8 cellular contexts compared by ENCODE assay signal in genomic region chr16:89484923-89485679, GRCh38. TPM values are rescaled to one million over a fixed set of nuclear protein-coding genes. Genes with fewer than 3 reads are reported as not detected.
DNase-seq lines count a peak whose midpoint lies in the region; ATAC-seq and TF ChIP-seq lines count a peak whose summit lies in the region.

No MANE protein-coding gene starts in this region.

- H3K9me3 ChIP-seq in Caco-2 (no peaks in the 10 kb centered on the region), HEK293 (ENCODE audit: control insufficient read depth, insufficient read depth, low read depth, low read length) (no peaks in the 10 kb centered on the region), T-helper 17 cell (ENCODE audit: control insufficient read depth, low read length, poor library complexity, severe bottlenecking) (no peaks in the 10 kb centered on the region), MG63 (no peaks in the 10 kb centered on the region)
- no peaks in the 10 kb centered on the region for H3K9me3 ChIP-seq in naive thymus-derived CD4-positive, alpha-beta T cell (ENCODE audit: control insufficient read depth in 2 of 3, low read length in 3 of 3)

- no peak overlapping the region for H3K4me3 Mint-ChIP-seq in Caco-2 (ENCODE audit: unreplicated experiment)
- peak overlapping the region; percentile 94 for H3K4me3 Mint-ChIP-seq in T-helper 17 cell
- H3K4me3 Mint-ChIP-seq in naive thymus-derived CD4-positive, alpha-beta T cell, result peak overlapping the region; percentile 78 to 98 (median 88)

- no peaks in the 10 kb centered on the region for H3K9me3 Mint-ChIP-seq in Caco-2 (ENCODE audit: unreplicated experiment)
- H3K9me3 Mint-ChIP-seq in naive thymus-derived CD4-positive, alpha-beta T cell, result peaks cover 0 to 6% (median 0%) of the 10 kb centered on the region in 11 donors

- peaks cover 65% of the 10 kb centered on the region for H3K4me1 Mint-ChIP-seq in Caco-2 (ENCODE audit: low read depth, unreplicated experiment)
- peaks cover 71% of the 10 kb centered on the region for H3K4me1 Mint-ChIP-seq in T-helper 17 cell
- H3K4me1 Mint-ChIP-seq in naive thymus-derived CD4-positive, alpha-beta T cell, result peaks cover 80 to 91% (median 83%) of the 10 kb centered on the region in 7 donors

- BruUV-seq in Caco-2 (replicated peaks; lab: Mats Ljungman, UMichigan), result no TSS peak

- peak overlapping the region; percentile 53 for H3K27ac Mint-ChIP-seq in Caco-2 (ENCODE audit: unreplicated experiment)
- peak overlapping the region; percentile 97 for H3K27ac Mint-ChIP-seq in T-helper 17 cell
- peak overlapping the region; percentile 83 to 99 (median 96) for H3K27ac Mint-ChIP-seq in naive thymus-derived CD4-positive, alpha-beta T cell

- CTCF ChIA-PET in Caco-2 (lab: Charles Lee), result interaction anchor here (0.7 kb wide), 1 partner anchor 150 kb away, joined by 4 read pairs; no protein-coding TSS in a partner anchor
- CTCF ChIA-PET in HEK293 (lab: Yijun Ruan, JAX), result interaction anchor here (0.6 kb wide), 2 partner anchors 26 to 175 kb away, joined by 3 read pairs; no protein-coding TSS in a partner anchor
- CTCF ChIA-PET in naive thymus-derived CD4-positive, alpha-beta T cell (lab: Charles Lee), result interaction anchor here (0.5 to 0.8 kb wide), 4 partner anchors 18 to 196 kb away, joined by 3 to 4 read pairs (median 3); no protein-coding TSS in a partner anchor

- H3K36me3 ChIP-seq in Caco-2 (ENCODE audit: control insufficient read depth, insufficient read depth, low read length) (no peaks in the 10 kb centered on the region; the same call in 1 of the 2 replicates), HEK293 (ENCODE audit: control insufficient read depth in 2 of 2, insufficient read depth in 1 of 2, low read length in 2 of 2) (no peaks in the 10 kb centered on the region), MG63 (0 out of 2 replicates have a peak, but pooled peaks cover 4% of the 10 kb centered on the region)
- no peaks in the 10 kb centered on the region for H3K36me3 ChIP-seq in naive thymus-derived CD4-positive, alpha-beta T cell (ENCODE audit: control insufficient read depth in 2 of 3, insufficient read depth in 3 of 3, low read length in 3 of 3)

- no peaks in the 10 kb centered on the region for H3K27me3 Mint-ChIP-seq in Caco-2 (ENCODE audit: insufficient read depth, unreplicated experiment)
- no peaks in the 10 kb centered on the region for H3K27me3 Mint-ChIP-seq in T-helper 17 cell
- peaks cover 0 to 2% (median 0%) of the 10 kb centered on the region in 5 donors for H3K27me3 Mint-ChIP-seq in naive thymus-derived CD4-positive, alpha-beta T cell

- H3K27me3 ChIP-seq in Caco-2 (replicated peaks; ENCODE audit: control insufficient read depth, insufficient read depth, low read length) (no peaks in the 10 kb centered on the region), MG63 (no peaks in the 10 kb centered on the region)
- no peaks in the 10 kb centered on the region for H3K27me3 ChIP-seq in naive thymus-derived CD4-positive, alpha-beta T cell (ENCODE audit: control insufficient read depth in 2 of 2, insufficient read depth in 2 of 2, low read length in 2 of 2)

- ATAC-seq in T-helper 17 cell (no peak), GM19023 (IDR thresholded peaks at IDR 0.05; ENCODE audit: unreplicated experiment) (no peak), HG02973 (IDR thresholded peaks at IDR 0.05; ENCODE audit: unreplicated experiment) (no peak)
- no peak for ATAC-seq in naive thymus-derived CD4-positive, alpha-beta T cell

- intact Hi-C loops in Caco-2 (cut with micrococcal nuclease; ENCODE audit: unreplicated experiment), result no loop called here
- intact Hi-C loops in naive thymus-derived CD4-positive, alpha-beta T cell (cut with micrococcal nuclease), result loop anchor here (1.0 to 5.0 kb wide), 9 partner anchors 9 to 217 kb away; partner anchors contain the start of gene SPATA2L (in 1 of the 2)

- DNase-seq in Caco-2 (no peak), T-helper 17 cell (no peak), MG63 (no peak), substantia nigra (lab: John Stamatoyannopoulos, UW) (no peak)
- DNase-seq in naive thymus-derived CD4-positive, alpha-beta T cell, result peak in 3 of 9 donors; percentile 28 to 42 (median 33)

- TF ChIP-seq CTCF in Caco-2 (IDR thresholded peaks at IDR 0.05; ENCODE audit: insufficient read depth in 1 of 2, low read depth in 1 of 2, low read length in 1 of 2, severe bottlenecking in 1 of 2, unreplicated experiment in 1 of 2), result no peak
- no peak for TF ChIP-seq CTCF in HEK293 (tag by site-specific recombination; IDR thresholded peaks at IDR 0.05)

- no peak overlapping the region for H3K4me3 ChIP-seq in Caco-2 (ENCODE audit: low read depth, low read length)
- H3K4me3 ChIP-seq in HEK293 (ENCODE audit: low read depth, low read length), result no peak overlapping the region
- H3K4me3 ChIP-seq in naive thymus-derived CD4-positive, alpha-beta T cell (ENCODE audit: low read length), result peak overlapping the region; percentile 19
- H3K4me3 ChIP-seq in MG63, result no peak overlapping the region

- H3K27ac ChIP-seq in HEK293 (ENCODE audit: extremely low read depth, low read depth, low read length) (no peak overlapping the region), substantia nigra (ENCODE audit: low read depth, low read length, poor library complexity, severe bottlenecking) (no peak overlapping the region)
- H3K27ac ChIP-seq in naive thymus-derived CD4-positive, alpha-beta T cell (ENCODE audit: low read depth, low read length), result peak overlapping the region; percentile 70

- POLR2A ChIA-PET in Caco-2 (lab: Charles Lee), result no interaction called here
- POLR2A ChIA-PET in HEK293 (lab: Yijun Ruan, JAX), result interaction anchor here (2.0 kb wide), 1 partner anchor 24 kb away, joined by 6 read pairs; the partner anchor contains the start of gene SPG7
- POLR2A ChIA-PET in naive thymus-derived CD4-positive, alpha-beta T cell (lab: Charles Lee), result interaction anchor here (0.6 to 4.6 kb wide), 12 partner anchors 8 to 124 kb away, joined by 3 to 17 read pairs (median 4); partner anchors contain the start of gene SPG7

- H3K4me1 ChIP-seq in Caco-2 (peaks cover 39% of the 10 kb centered on the region), HEK293 (ENCODE audit: control insufficient read depth, insufficient read depth, low read length) (peaks cover 56% of the 10 kb centered on the region)
- H3K4me1 ChIP-seq in naive thymus-derived CD4-positive, alpha-beta T cell (ENCODE audit: control insufficient read depth in 2 of 2, insufficient read depth in 2 of 2, low read length in 2 of 2), result peaks cover 79 to 86% of the 10 kb centered on the region in 2 donors

- H3K36me3 Mint-ChIP-seq in Caco-2 (ENCODE audit: insufficient read depth, unreplicated experiment) (peaks cover 84% of the 10 kb centered on the region), T-helper 17 cell (ENCODE audit: low read depth) (peaks cover 2% of the 10 kb centered on the region)
- peaks cover 0 to 21% (median 3%) of the 10 kb centered on the region in 5 donors for H3K36me3 Mint-ChIP-seq in naive thymus-derived CD4-positive, alpha-beta T cell

TF ChIP-seq in HEK293, 187 proteins besides CTCF, POLR2A, EP300 and RAD21 (continues in another document):
- TF ChIP-seq ZSCAN23 (tag by site-specific recombination; IDR thresholded peaks at IDR 0.05) (no peak), ZNF18 (tag by site-specific recombination; IDR thresholded peaks at IDR 0.05) (peak; percentile 40; the same call in 1 of the 2 replicates), KLF9 (tag by site-specific recombination; IDR thresholded peaks at IDR 0.05; ENCODE audit: low read depth) (no peak), ZNF555 (tag by site-specific recombination; conservative IDR thresholded peaks at IDR 0.05) (no peak), ZNF148 (tag by site-specific recombination; IDR thresholded peaks at IDR 0.05; ENCODE audit: borderline replicate concordance) (no peak), MEIS1 (CRISPR knock-in tag; IDR thresholded peaks at IDR 0.05; ENCODE audit: borderline replicate concordance) (no peak), PRDM1 (tag by site-specific recombination; IDR thresholded peaks at IDR 0.05) (0 out of 2 replicates have a peak, but pooled peaks have one; percentile 14)

RNA-seq across cellular contexts. Expression of gene ANKRD11, which starts 5.3 kb away (rescaled TPM):
- total RNA-seq in Caco-2 (2022), result 297 TPM in 2 replicates
- 100 to 1,000 TPM; 197 to 251 TPM for total RNA-seq in T-helper 17 cell
- total RNA-seq in naive thymus-derived CD4-positive, alpha-beta T cell, result 100 to 1,000 TPM; 178 to 254 (median 240) TPM
- polyA plus RNA-seq in naive thymus-derived CD4-positive, alpha-beta T cell, result 10 to 100 TPM in 1 of 2 donors, 1 to 10 TPM in 1; 8.7 to 28.4 TPM
- 54.3 and 98.9 TPM in 2 replicates for total RNA-seq in MG63 (2014; rRNA removed; shearing (Covaris generic); ENCODE audit: low replicate concordance)

RNA-seq across cellular contexts. Expression of gene SPG7, which starts 23.1 kb away (rescaled TPM):
- total RNA-seq in Caco-2 (2022) (159 and 178 TPM in 2 replicates), T-helper 17 cell (100 to 1,000 TPM; 140 to 154 TPM)
- 100 to 1,000 TPM; 129 to 181 (median 170) TPM for total RNA-seq in naive thymus-derived CD4-positive, alpha-beta T cell
- 10 to 100 TPM; 48.6 to 56.6 TPM for polyA plus RNA-seq in naive thymus-derived CD4-positive, alpha-beta T cell
- 52.8 and 71.9 TPM in 2 replicates for total RNA-seq in MG63 (2014; rRNA removed; shearing (Covaris generic); ENCODE audit: low replicate concordance)
